31 cellular contexts compared by ENCODE assay signal in the genomic region with DNA sequence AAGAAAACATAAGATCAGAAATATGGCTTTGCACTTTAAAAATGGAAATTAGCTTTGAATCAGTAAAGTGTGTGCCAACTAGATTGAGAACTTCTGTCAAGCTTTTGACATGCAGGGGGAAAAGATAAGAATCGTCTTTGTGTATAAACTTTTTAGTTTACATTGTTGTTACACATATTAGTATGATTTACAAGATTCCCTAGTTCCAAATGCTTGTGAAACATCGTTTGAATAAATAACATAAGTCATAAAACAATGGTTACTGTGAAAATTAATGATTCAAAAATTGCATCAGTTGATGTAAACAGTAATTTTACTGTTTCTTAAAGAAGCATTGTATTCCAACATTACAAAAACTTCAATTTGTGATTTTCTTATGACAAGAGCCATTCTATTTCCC.
"Had no signal": no experiment of that assay in that cellular context is flagged by ENCODE, and none has a peak within 500 bp of the region (broad histone marks: within the 10 kb centered on the region; RNA-seq: fewer than 3 reads in every experiment).

No MANE protein-coding gene starts in this region.

- H3K9me3 ChIP-seq: adrenal gland, body of pancreas, gastrocnemius medialis, heart left ventricle had no signal

- DNase-seq: activated CD4-positive, alpha-beta memory T cell treated with anti-CD3 and anti-CD28 coated beads for 36 hours; activated CD4-positive, alpha-beta T cell treated with anti-CD3 and anti-CD28 coated beads for 36 hours; activated CD4-positive, alpha-beta T cell treated with anti-CD3 and anti-CD28 coated beads, Interleukin-2, amount 10 ng/mL, durations not matched to agents 24 days and 14 days; activated CD4-positive, CD25-positive, alpha-beta regulatory T cell; activated CD4-positive, CD25-positive, alpha-beta regulatory T cell treated with anti-CD3 and anti-CD28 coated beads, Interleukin-2, amount 50 U/mL, for 72 hours; activated CD8-positive, alpha-beta memory T cell treated with anti-CD3 and anti-CD28 coated beads, Interleukin-2, amount 10 ng/mL, durations not matched to agents 7 days and 5 days; activated CD8-positive, alpha-beta memory T cell treated with anti-CD3 and anti-CD28 coated beads, Interleukin-2, amount 50 U/mL, for 4 hours; activated CD8-positive, alpha-beta T cell treated with anti-CD3 and anti-CD28 coated beads, Interleukin-2, amount 10 ng/mL, durations not matched to agents 7 days and 5 days; activated effector memory CD4-positive, alpha-beta T cell treated with anti-CD3 and anti-CD28 coated beads, Interleukin-2, amount 50 U/mL, for 16 hours; activated naive CD4-positive, alpha-beta T cell treated with anti-CD3 and anti-CD28 coated beads for 36 hours; activated naive CD8-positive, alpha-beta T cell treated with anti-CD3 and anti-CD28 coated beads for 36 hours; activated naive CD8-positive, alpha-beta T cell treated with anti-CD3 and anti-CD28 coated beads, Interleukin-2, amount 50 U/mL, for 24 hours; activated T-cell treated with anti-CD3 and anti-CD28 coated beads, Interleukin-2, amount 50 U/mL, for 1 hour; activated T-cell treated with anti-CD3 and anti-CD28 coated beads, Interleukin-2, amount 50 U/mL, for 48 hours; adrenal gland; aorta; body of pancreas; caudate nucleus; cortex of kidney; dermis blood vessel endothelial cell; effector CD4-positive, alpha-beta T cell; effector memory CD8-positive, alpha-beta T cell; foreskin fibroblast; gastrocnemius medialis; glutamatergic neuron; heart left ventricle; T-helper 17 cell; T1000 had no signal

- H3K4me1 ChIP-seq: adrenal gland, body of pancreas, gastrocnemius medialis had no signal

- H3K27me3 ChIP-seq: adrenal gland, body of pancreas, gastrocnemius medialis, heart left ventricle had no signal

- H3K36me3 ChIP-seq: adrenal gland, gastrocnemius medialis, heart left ventricle had no signal

- FAIRE-seq: colon, endothelial cell of umbilical vein had no signal

- H3K27ac ChIP-seq: adrenal gland, body of pancreas, epithelial cell of prostate, gastrocnemius medialis had no signal

- H3K4me3 ChIP-seq: adrenal gland, body of pancreas, gastrocnemius medialis, heart left ventricle had no signal

- ATAC-seq: activated CD4-positive, alpha-beta T cell treated with anti-CD3 and anti-CD28 coated beads for 36 hours; activated CD8-positive, alpha-beta memory T cell treated with anti-CD3 and anti-CD28 coated beads, Interleukin-2, amount 10 ng/mL, durations not matched to agents 7 days and 5 days; activated CD8-positive, alpha-beta T cell treated with anti-CD3 and anti-CD28 coated beads, Interleukin-2, amount 10 ng/mL, durations not matched to agents 7 days and 5 days; activated naive CD8-positive, alpha-beta T cell treated with anti-CD3 and anti-CD28 coated beads, Interleukin-2, amount 50 U/mL, for 24 hours; body of pancreas; effector memory CD8-positive, alpha-beta T cell; gastrocnemius medialis; heart left ventricle; T-helper 17 cell had no signal
